Comparison of ENCODE assay signal across 8 cellular contexts in the genomic region with DNA sequence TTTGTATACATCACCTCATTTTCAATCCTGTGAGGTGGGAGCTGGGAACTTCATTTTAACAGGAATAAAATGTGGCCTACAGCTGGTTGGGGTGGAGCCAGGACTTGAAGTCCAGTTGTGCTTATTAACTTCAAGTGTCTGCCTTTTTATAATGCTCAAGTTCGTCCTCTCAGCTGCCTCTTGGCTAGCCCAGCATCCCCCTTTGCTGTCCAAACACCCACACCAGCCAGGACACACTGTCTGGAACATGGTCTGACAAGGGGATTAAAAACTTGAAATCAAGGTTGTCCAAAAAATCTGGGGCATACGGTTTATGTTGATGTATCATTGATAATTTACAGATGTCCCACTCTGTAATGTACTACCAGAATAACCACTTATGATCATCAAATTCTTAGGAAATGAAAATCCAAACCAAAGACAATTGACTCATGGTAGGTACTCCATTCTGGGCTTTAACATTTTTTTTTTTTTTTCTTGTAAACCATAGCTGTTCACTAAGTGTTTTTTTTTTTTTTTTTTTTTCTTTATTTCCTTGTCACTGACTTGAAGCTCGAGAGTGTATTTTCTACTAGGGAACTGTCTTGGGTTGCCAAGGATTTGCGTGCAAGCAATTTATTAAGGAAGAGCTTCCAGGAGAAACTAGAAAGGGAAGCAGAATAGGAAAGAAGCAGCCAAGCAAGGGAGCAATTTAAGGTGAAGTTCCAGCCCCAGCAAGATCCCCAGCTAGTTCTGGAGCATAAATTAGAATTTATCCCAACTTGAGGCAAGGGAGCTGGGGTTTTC.
DNase-seq lines count a peak whose midpoint lies in the region; ATAC-seq and TF ChIP-seq lines count a peak whose summit lies in the region.

No MANE protein-coding gene starts in this region.

- no peak for TF ChIP-seq POLR2A in testis (IDR thresholded peaks at IDR 0.05)

- peaks cover 47% of the 10 kb centered on the region for H3K4me1 Mint-ChIP-seq in CD4-positive, alpha-beta T cell (ENCODE audit: low read depth)
- H3K4me1 Mint-ChIP-seq in brain: peaks cover 29% of the 10 kb centered on the region

- TF ChIP-seq CTCF in CD4-positive, alpha-beta T cell (IDR thresholded peaks at IDR 0.05): no peak
- no peak for TF ChIP-seq CTCF in brain (conservative IDR thresholded peaks at IDR 0.05)
- no peak for TF ChIP-seq CTCF in left lung (IDR thresholded peaks at IDR 0.05)
- no peak for TF ChIP-seq CTCF in testis (IDR thresholded peaks at IDR 0.05)

- H3K4me3 Mint-ChIP-seq in CD4-positive, alpha-beta T cell: peak overlapping the region; percentile 87
- H3K4me3 Mint-ChIP-seq in brain: peak overlapping the region; percentile 75 to 86 (median 82)

- CTCF ChIA-PET in CD4-positive, alpha-beta T cell (lab: Charles Lee): interaction anchor here (0.6 to 4.6 kb wide), 4 partner anchors 15 to 364 kb away, joined by 3 to 18 read pairs (median 4); no protein-coding TSS in a partner anchor

- WGBS in testis, 2 donors: 31 to 34% methylated on average over 4 of the region's 4 CpGs

- H3K36me3 ChIP-seq in left lung: no peaks in the 10 kb centered on the region
- H3K36me3 ChIP-seq in testis (ENCODE audit: low read depth, missing control alignments): no peaks in the 10 kb centered on the region

- H3K27me3 ChIP-seq in CD4-positive, alpha-beta T cell (ENCODE audit: control insufficient read depth, insufficient read depth, low read length): no peaks in the 10 kb centered on the region
- no peaks in the 10 kb centered on the region for H3K27me3 ChIP-seq in left lung
- no peaks in the 10 kb centered on the region for H3K27me3 ChIP-seq in testis

- no peaks in the 10 kb centered on the region for H3K9me3 ChIP-seq in CD4-positive, alpha-beta T cell (ENCODE audit: control insufficient read depth, low read length)
- H3K9me3 ChIP-seq in left lung (peaks cover 0 to 2% of the 10 kb centered on the region in 2 donors), testis (no peaks in the 10 kb centered on the region)

- POLR2A ChIA-PET in CD4-positive, alpha-beta T cell (lab: Charles Lee): interaction anchor here (0.7 to 5.4 kb wide), 7 partner anchors 11 to 109 kb away, joined by 3 to 35 read pairs (median 3); no protein-coding TSS in a partner anchor

- no peaks in the 10 kb centered on the region for H3K36me3 Mint-ChIP-seq in CD4-positive, alpha-beta T cell (ENCODE audit: low read depth)
- H3K36me3 Mint-ChIP-seq in brain: no peaks in the 10 kb centered on the region

- peaks cover 4% of the 10 kb centered on the region for H3K9me3 Mint-ChIP-seq in CD4-positive, alpha-beta T cell
- peaks cover 0 to 11% (median 4%) of the 10 kb centered on the region in 5 experiments for H3K9me3 Mint-ChIP-seq in brain

- H3K4me1 ChIP-seq in left lung (peaks cover 16 to 27% of the 10 kb centered on the region in 2 donors), testis (peaks cover 6% of the 10 kb centered on the region)

- peak overlapping the region; percentile 58 for H3K27ac ChIP-seq in CD4-positive, alpha-beta T cell (ENCODE audit: low read depth, low read length)
- H3K27ac ChIP-seq in left lung: peak overlapping the region; percentile 83 to 88
- peak overlapping the region; percentile 33 to 80 for H3K27ac ChIP-seq in testis

- no peak for ATAC-seq in CD4-positive, alpha-beta T cell (ENCODE audit: poor library complexity)
- peak; percentile 42 for ATAC-seq in left lung
- ATAC-seq in HG03469 (IDR thresholded peaks at IDR 0.05; ENCODE audit: unreplicated experiment): no peak

- no peaks in the 10 kb centered on the region for H3K27me3 Mint-ChIP-seq in CD4-positive, alpha-beta T cell
- H3K27me3 Mint-ChIP-seq in brain: peaks cover 7% of the 10 kb centered on the region

- intact Hi-C loops in CD4-positive, alpha-beta T cell (cut with DNase I, micrococcal nuclease): loop anchor here (1.0 to 5.0 kb wide), 3 partner anchors 18 to 285 kb away; a partner anchor contains a TSS
- intact Hi-C loops in left lung (cut with DNase I) (no loop called here), testis (cut with DNase I; ENCODE audit: low total_unique reads) (no loop called here)

- H3K27ac Mint-ChIP-seq in CD4-positive, alpha-beta T cell: peak overlapping the region; percentile 82
- H3K27ac Mint-ChIP-seq in brain: peak overlapping the region; percentile 39 to 94 (median 87)

- peak overlapping the region; percentile 31 to 58 for H3K4me3 ChIP-seq in left lung
- H3K4me3 ChIP-seq in testis: peak overlapping the region; percentile 59 to 75

- no peak for DNase-seq in CD4-positive, alpha-beta T cell
- peak; percentile 44 for DNase-seq in NCI-H1092 (lab: John Stamatoyannopoulos, UW)
- DNase-seq in left lung: no peak
- peak; percentile 54 for DNase-seq in testis
- DNase-seq in NCI-H1048 (lab: John Stamatoyannopoulos, UW): no peak
- no peak for DNase-seq in middle frontal gyrus (ENCODE audit: extremely low spot score, low spot score)

Comparison
In these comparisons a context has a peak if more than half of its experiments do, and no peak if none do; other contexts are left out.
1. DNase-seq: peak in NCI-H1092 (single experiment) and testis (single experiment); none in CD4-positive, alpha-beta T cell (0 of 10), left lung (0 of 2), NCI-H1048 (single experiment) and middle frontal gyrus (single experiment).
2. intact Hi-C loops: an anchor here in CD4-positive, alpha-beta T cell (1.0 to 5.0 kb wide); none called in left lung and testis.
3. Peak in every context shown above with its lines, with median percentiles within 50 percentile points of each other: H3K27ac ChIP-seq.